ENCODE assay signal across 22 cellular contexts in the genomic region with DNA sequence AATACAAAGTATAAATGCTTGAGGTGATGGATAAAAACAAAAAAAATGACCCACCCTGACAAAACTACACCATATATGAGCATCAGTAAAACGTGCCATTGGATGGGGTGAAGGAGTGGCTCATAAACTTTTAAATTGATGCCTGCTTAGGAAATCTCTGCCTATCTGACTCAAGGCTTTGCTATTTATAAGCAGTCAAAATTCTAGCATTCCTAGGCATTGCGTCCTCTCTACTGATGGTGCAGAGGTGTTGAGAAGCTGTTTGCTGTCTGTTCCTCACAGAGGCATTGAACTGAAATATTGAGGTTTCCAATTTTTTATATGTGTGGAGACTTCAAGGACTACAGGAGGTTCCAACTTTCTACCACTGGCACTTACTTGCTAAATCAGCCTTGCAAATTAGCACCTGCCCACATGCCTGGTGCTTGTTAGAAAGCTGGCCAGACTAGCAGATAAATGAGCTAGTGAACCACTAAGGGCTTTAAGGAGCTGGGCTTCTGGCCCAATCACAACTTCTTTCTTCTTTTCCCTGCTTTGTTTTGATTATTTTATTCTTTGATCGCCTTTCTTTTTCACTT.
"Had no signal": no experiment of that assay in that cellular context is flagged by ENCODE, and none has a peak within 500 bp of the region (broad histone marks: within the 10 kb centered on the region; RNA-seq: fewer than 3 reads in every experiment).

No MANE protein-coding gene starts in this region.

- H3K4me3 ChIP-seq: dorsolateral prefrontal cortex, lower lobe of right lung, tibial nerve, vagina had no signal

- ATAC-seq: activated CD8-positive, alpha-beta T cell treated with anti-CD3 and anti-CD28 coated beads for 36 hours; activated T-helper 17 cell treated with anti-CD3 and anti-CD28 coated beads, Interleukin-2, amount 50 U/mL, for 72 hours; lower lobe of right lung; stimulated activated naive CD8-positive, alpha-beta T cell treated with anti-CD3 and anti-CD28 coated beads, Interleukin-15, Interleukin-2, amounts not matched to agents 100 U/mL and 50 U/mL, for 24 hours had no signal

- H3K9me3 ChIP-seq: lower lobe of right lung, tibial nerve, vagina had no signal

- H3K27me3 ChIP-seq: dorsolateral prefrontal cortex, tibial nerve, vagina had no signal

- H3K36me3 Mint-ChIP-seq: activated naive CD8-positive, alpha-beta T cell treated with anti-CD3 and anti-CD28 coated beads, Interleukin-2, amount 10 ng/mL, durations not matched to agents 7 days and 5 days; brain had no signal

- H3K4me1 Mint-ChIP-seq: activated CD4-positive, alpha-beta T cell treated with anti-CD3 and anti-CD28 coated beads, Interleukin-2, amount 10 ng/mL, durations not matched to agents 24 days and 14 days; activated naive CD8-positive, alpha-beta T cell treated with anti-CD3 and anti-CD28 coated beads, Interleukin-2, amount 10 ng/mL, durations not matched to agents 7 days and 5 days; activated T-helper 17 cell treated with anti-CD3 and anti-CD28 coated beads, Interleukin-2, amount 50 U/mL, for 72 hours; brain; nephron progenitor cell had no signal

- DNase-seq: activated CD4-positive, alpha-beta T cell treated with anti-CD3 and anti-CD28 coated beads, Interleukin-2, amount 10 ng/mL, durations not matched to agents 24 days and 14 days; activated CD4-positive, CD25-positive, alpha-beta regulatory T cell; activated CD8-positive, alpha-beta T cell treated with anti-CD3 and anti-CD28 coated beads for 36 hours; activated naive CD4-positive, alpha-beta T cell treated with Interleukin-2 at 50 U/mL for 16 hours; activated naive CD8-positive, alpha-beta T cell treated with anti-CD3 and anti-CD28 coated beads, Interleukin-2, amount 10 ng/mL, durations not matched to agents 7 days and 5 days; activated T-cell treated with anti-CD3 and anti-CD28 coated beads, Interleukin-2, amount 50 U/mL, for 1 hour; caudate nucleus; foreskin melanocyte; hypothalamus; lower lobe of right lung; nephron progenitor cell; nucleus accumbens; stimulated activated CD4-positive, alpha-beta T cell treated with anti-CD3 and anti-CD28 coated beads, Interleukin-2, amount 100 ng/mL, for 24 hours; stimulated activated naive CD8-positive, alpha-beta T cell treated with anti-CD3 and anti-CD28 coated beads, Interleukin-15, Interleukin-2, amounts not matched to agents 100 U/mL and 50 U/mL, for 24 hours; substantia nigra; T1000 had no signal

- H3K4me1 ChIP-seq: lower lobe of right lung, tibial nerve had no signal

- H3K9me3 Mint-ChIP-seq: activated CD4-positive, alpha-beta T cell treated with anti-CD3 and anti-CD28 coated beads, Interleukin-2, amount 10 ng/mL, durations not matched to agents 24 days and 14 days; activated CD8-positive, alpha-beta T cell treated with anti-CD3 and anti-CD28 coated beads for 36 hours; activated naive CD8-positive, alpha-beta T cell treated with anti-CD3 and anti-CD28 coated beads, Interleukin-2, amount 10 ng/mL, durations not matched to agents 7 days and 5 days; activated T-helper 17 cell treated with anti-CD3 and anti-CD28 coated beads, Interleukin-2, amount 50 U/mL, for 72 hours; brain; nephron progenitor cell had no signal

- H3K27ac Mint-ChIP-seq: activated CD4-positive, alpha-beta T cell treated with anti-CD3 and anti-CD28 coated beads, Interleukin-2, amount 10 ng/mL, durations not matched to agents 24 days and 14 days; activated CD8-positive, alpha-beta T cell treated with anti-CD3 and anti-CD28 coated beads for 36 hours; activated naive CD8-positive, alpha-beta T cell treated with anti-CD3 and anti-CD28 coated beads, Interleukin-2, amount 10 ng/mL, durations not matched to agents 7 days and 5 days; activated T-helper 17 cell treated with anti-CD3 and anti-CD28 coated beads, Interleukin-2, amount 50 U/mL, for 72 hours; brain; nephron progenitor cell; progenitor cell of endocrine pancreas had no signal

- H3K4me3 Mint-ChIP-seq: activated CD4-positive, alpha-beta T cell treated with anti-CD3 and anti-CD28 coated beads, Interleukin-2, amount 10 ng/mL, durations not matched to agents 24 days and 14 days; activated CD8-positive, alpha-beta T cell treated with anti-CD3 and anti-CD28 coated beads for 36 hours; activated naive CD8-positive, alpha-beta T cell treated with anti-CD3 and anti-CD28 coated beads, Interleukin-2, amount 10 ng/mL, durations not matched to agents 7 days and 5 days; activated T-helper 17 cell treated with anti-CD3 and anti-CD28 coated beads, Interleukin-2, amount 50 U/mL, for 72 hours; brain; nephron progenitor cell had no signal

- H3K27ac ChIP-seq: dorsolateral prefrontal cortex, lower lobe of right lung, tibial nerve, vagina had no signal

- H3K27me3 Mint-ChIP-seq: activated CD4-positive, alpha-beta T cell treated with anti-CD3 and anti-CD28 coated beads, Interleukin-2, amount 10 ng/mL, durations not matched to agents 24 days and 14 days; activated naive CD8-positive, alpha-beta T cell treated with anti-CD3 and anti-CD28 coated beads, Interleukin-2, amount 10 ng/mL, durations not matched to agents 7 days and 5 days; brain had no signal

- H3K36me3 ChIP-seq: lower lobe of right lung, tibial nerve, vagina had no signal
